Comparison of ENCODE assay signal across 10 cellular contexts in genomic region chr17:9217151-9218067, GRCh38.
DNase-seq lines count a peak whose midpoint lies in the region; ATAC-seq lines count a peak whose summit lies in the region.
"Had no signal": no experiment of that assay in that cellular context is flagged by ENCODE, and none has a peak within 500 bp of the region (broad histone marks: within the 10 kb centered on the region; RNA-seq: fewer than 3 reads in every experiment).

No MANE protein-coding gene starts in this region.

- peak overlapping the region in 18 of 21 experiments; percentile 12 to 80 (median 56) for H3K27ac ChIP-seq in skin epidermis

- peaks cover 17% of the 10 kb centered on the region for H3K4me1 ChIP-seq in adipocyte (ENCODE audit: control insufficient read depth, insufficient read depth, low read length)

- H3K27me3 ChIP-seq in adipocyte (replicated peaks; ENCODE audit: control insufficient read depth, insufficient read depth, low read length), result peaks cover 12% of the 10 kb centered on the region

- DNase-seq in H4 (ENCODE audit: low spot score), result peak; percentile 49
- DNase-seq in adipocyte (ENCODE audit: low read depth), result peak; percentile 84
- peak; percentile 23 for DNase-seq in glomerular visceral epithelial cell (ENCODE audit: extremely low spot score)
- DNase-seq in NCI-H524 (lab: John Stamatoyannopoulos, UW), result no peak
- DNase-seq: activated CD8-positive, alpha-beta memory T cell treated with anti-CD3 and anti-CD28 coated beads, Interleukin-2, amount 50 U/mL, for 4 hours; NCI-H2081 had no signal

- peak overlapping the region; percentile 10 for H3K9ac ChIP-seq in adipocyte (ENCODE audit: low read length)

- H3K4me3 ChIP-seq in adipocyte (ENCODE audit: low read length) (peak overlapping the region; percentile 30), skin epidermis (no peak overlapping the region)

- peaks cover 11% of the 10 kb centered on the region for H3K9me3 ChIP-seq in adipocyte (ENCODE audit: control insufficient read depth, low read length)

- no peaks in the 10 kb centered on the region for H3K36me3 ChIP-seq in adipocyte (ENCODE audit: control insufficient read depth, insufficient read depth, low read length, severe bottlenecking)

- ATAC-seq in GM21619 (IDR thresholded peaks at IDR 0.05; ENCODE audit: unreplicated experiment) (no peak), HG02852 (IDR thresholded peaks at IDR 0.05; ENCODE audit: unreplicated experiment) (no peak), HG02623 (IDR thresholded peaks at IDR 0.05; ENCODE audit: unreplicated experiment) (no peak)

Comparison
In these comparisons a context has a peak if more than half of its experiments do, and no peak if none do; other contexts are left out.
1. DNase-seq: peak in H4 (single experiment), adipocyte (single experiment) and glomerular visceral epithelial cell (single experiment); none in NCI-H524 (0 of 2).